ENCODE assay signal across 1 cellular context in the genomic region with DNA sequence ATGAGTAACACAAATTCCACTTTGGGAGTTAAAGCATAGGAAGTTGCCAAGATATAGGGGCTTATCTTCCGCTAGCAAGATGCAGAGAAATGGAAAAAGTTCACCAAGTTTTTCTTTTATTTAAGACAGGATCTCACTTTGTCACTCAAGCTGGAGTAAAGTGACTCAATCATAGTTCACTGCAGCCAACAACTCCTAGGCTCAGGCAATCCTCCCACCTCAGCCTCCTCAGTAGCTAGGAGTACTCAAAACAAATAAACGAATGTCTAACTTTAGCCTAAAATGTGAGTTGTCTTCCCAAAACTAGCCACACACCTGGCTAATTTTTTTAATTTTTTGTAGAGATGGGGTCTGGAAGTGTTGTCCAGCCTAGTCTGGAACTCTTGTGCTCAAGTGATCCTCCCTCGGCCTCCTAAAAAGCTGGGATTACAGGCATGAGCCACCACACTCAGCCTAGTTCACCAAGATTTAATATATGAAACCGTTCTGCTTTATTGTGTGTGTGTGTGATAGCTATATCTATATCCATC.
TF ChIP-seq lines count a peak whose summit lies in the region.

No MANE protein-coding gene starts in this region.

TF ChIP-seq in K562, 482 proteins besides CTCF, POLR2A, EP300 and RAD21 (continued from another document):
- TF ChIP-seq, protein P1, sequence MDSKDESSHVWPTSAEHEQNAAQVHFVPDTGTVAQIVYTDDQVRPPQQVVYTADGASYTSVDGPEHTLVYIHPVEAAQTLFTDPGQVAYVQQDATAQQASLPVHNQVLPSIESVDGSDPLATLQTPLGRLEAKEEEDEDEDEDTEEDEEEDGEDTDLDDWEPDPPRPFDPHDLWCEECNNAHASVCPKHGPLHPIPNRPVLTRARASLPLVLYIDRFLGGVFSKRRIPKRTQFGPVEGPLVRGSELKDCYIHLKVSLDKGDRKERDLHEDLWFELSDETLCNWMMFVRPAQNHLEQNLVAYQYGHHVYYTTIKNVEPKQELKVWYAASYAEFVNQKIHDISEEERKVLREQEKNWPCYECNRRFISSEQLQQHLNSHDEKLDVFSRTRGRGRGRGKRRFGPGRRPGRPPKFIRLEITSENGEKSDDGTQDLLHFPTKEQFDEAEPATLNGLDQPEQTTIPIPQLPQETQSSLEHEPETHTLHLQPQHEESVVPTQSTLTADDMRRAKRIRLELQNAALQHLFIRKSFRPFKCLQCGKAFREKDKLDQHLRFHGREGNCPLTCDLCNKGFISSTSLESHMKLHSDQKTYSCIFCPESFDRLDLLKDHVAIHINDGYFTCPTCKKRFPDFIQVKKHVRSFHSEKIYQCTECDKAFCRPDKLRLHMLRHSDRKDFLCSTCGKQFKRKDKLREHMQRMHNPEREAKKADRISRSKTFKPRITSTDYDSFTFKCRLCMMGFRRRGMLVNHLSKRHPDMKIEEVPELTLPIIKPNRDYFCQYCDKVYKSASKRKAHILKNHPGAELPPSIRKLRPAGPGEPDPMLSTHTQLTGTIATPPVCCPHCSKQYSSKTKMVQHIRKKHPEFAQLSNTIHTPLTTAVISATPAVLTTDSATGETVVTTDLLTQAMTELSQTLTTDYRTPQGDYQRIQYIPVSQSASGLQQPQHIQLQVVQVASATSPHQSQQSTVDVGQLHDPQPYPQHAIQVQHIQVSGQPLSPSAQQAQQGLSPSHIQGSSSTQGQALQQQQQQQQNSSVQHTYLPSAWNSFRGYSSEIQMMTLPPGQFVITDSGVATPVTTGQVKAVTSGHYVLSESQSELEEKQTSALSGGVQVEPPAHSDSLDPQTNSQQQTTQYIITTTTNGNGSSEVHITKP (IDR thresholded peaks at IDR 0.05; ENCODE audit: partially characterized antibody) = no peak
- no peak for TF ChIP-seq CBFB (CRISPR knock-in tag; IDR thresholded peaks at IDR 0.05)
- no peak for TF ChIP-seq NR2F6 (CRISPR knock-in tag; IDR thresholded peaks at IDR 0.05)
- TF ChIP-seq, protein P2, sequence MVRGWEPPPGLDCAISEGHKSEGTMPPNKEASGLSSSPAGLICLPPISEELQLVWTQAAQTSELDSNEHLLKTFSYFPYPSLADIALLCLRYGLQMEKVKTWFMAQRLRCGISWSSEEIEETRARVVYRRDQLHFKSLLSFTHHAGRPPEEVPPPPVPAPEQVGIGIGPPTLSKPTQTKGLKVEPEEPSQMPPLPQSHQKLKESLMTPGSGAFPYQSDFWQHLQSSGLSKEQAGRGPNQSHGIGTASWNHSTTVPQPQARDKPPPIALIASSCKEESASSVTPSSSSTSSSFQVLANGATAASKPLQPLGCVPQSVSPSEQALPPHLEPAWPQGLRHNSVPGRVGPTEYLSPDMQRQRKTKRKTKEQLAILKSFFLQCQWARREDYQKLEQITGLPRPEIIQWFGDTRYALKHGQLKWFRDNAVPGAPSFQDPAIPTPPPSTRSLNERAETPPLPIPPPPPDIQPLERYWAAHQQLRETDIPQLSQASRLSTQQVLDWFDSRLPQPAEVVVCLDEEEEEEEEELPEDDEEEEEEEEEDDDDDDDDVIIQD (CRISPR knock-in tag; IDR thresholded peaks at IDR 0.05) = no peak
- no peak; the same call in 1 of the 2 replicates for TF ChIP-seq NCOR1 (IDR thresholded peaks at IDR 0.05)
- no peak for TF ChIP-seq ZNF384 (IDR thresholded peaks at IDR 0.05; ENCODE audit: low read depth, low read length)
- no peak for TF ChIP-seq ZC3H11A (IDR thresholded peaks at IDR 0.05; ENCODE audit: low read depth, low read length)
- 0 out of 2 replicates have a peak, but pooled peaks have one; percentile 27 for TF ChIP-seq PML (IDR thresholded peaks at IDR 0.05; ENCODE audit: low read length)
- TF ChIP-seq U2AF2 (optimal IDR thresholded peaks at IDR 0.05; ENCODE audit: low read depth, low read length) = no peak
- no peak for TF ChIP-seq SNIP1 (IDR thresholded peaks at IDR 0.05; ENCODE audit: low read depth)
- no peak for TF ChIP-seq ZNF224 (CRISPR knock-in tag; IDR thresholded peaks at IDR 0.05)
- no peak for TF ChIP-seq ZNF354B (CRISPR knock-in tag; IDR thresholded peaks at IDR 0.05)
- no peak for TF ChIP-seq ZNF431 (CRISPR knock-in tag; IDR thresholded peaks at IDR 0.05)
- peak; percentile 66; the same call in 1 of the 2 replicates for TF ChIP-seq ZNF121 (CRISPR knock-in tag; conservative IDR thresholded peaks at IDR 0.05)
- TF ChIP-seq ETV5 (CRISPR knock-in tag; IDR thresholded peaks at IDR 0.05; ENCODE audit: low read depth) = no peak
- TF ChIP-seq SMARCE1 (IDR thresholded peaks at IDR 0.05) = no peak
- TF ChIP-seq ATF7 (IDR thresholded peaks at IDR 0.05) = no peak
- no peak for TF ChIP-seq GTF2A2 (tag; IDR thresholded peaks at IDR 0.05)
- no peak for TF ChIP-seq ZNF766 (CRISPR knock-in tag; conservative IDR thresholded peaks at IDR 0.05)
TF ChIP-seq in K562: peak in this region for 16.
